ENCODE assay signal across 21 cellular contexts in genomic region chr10:126558881-126559280, GRCh38.
"Had no signal": no experiment of that assay in that cellular context is flagged by ENCODE, and none has a peak within 500 bp of the region (broad histone marks: within the 10 kb centered on the region; RNA-seq: fewer than 3 reads in every experiment).

No MANE protein-coding gene starts in this region.

- H3K4me1 Mint-ChIP-seq: naive thymus-derived CD4-positive, alpha-beta T cell; stimulated activated naive B cell treated with anti-CD40 and anti-IgM and Interleukin-4, amounts not matched to agents 10 μg/mL and 1 μg/mL and 100 μg/mL, for 72 hours; stimulated activated naive CD8-positive, alpha-beta T cell treated with anti-CD3 and anti-CD28 coated beads, Interleukin-15, amount 100 ng/mL, for 72 hours had no signal

- H3K4me2 ChIP-seq: hepatocyte had no signal

- H3K36me3 Mint-ChIP-seq: naive thymus-derived CD4-positive, alpha-beta T cell; stimulated activated naive B cell treated with anti-CD40 and anti-IgM and Interleukin-4, amounts not matched to agents 10 μg/mL and 1 μg/mL and 100 μg/mL, for 72 hours; type B pancreatic cell had no signal

- H3K27me3 Mint-ChIP-seq: stimulated activated naive CD8-positive, alpha-beta T cell treated with anti-CD3 and anti-CD28 coated beads, Interleukin-15, amount 100 ng/mL, for 72 hours had no signal

- H3K4me3 Mint-ChIP-seq: endodermal cell; naive thymus-derived CD4-positive, alpha-beta T cell; nephron progenitor cell; stimulated activated naive B cell treated with anti-CD40 and anti-IgM and Interleukin-4, amounts not matched to agents 10 μg/mL and 1 μg/mL and 100 μg/mL, for 72 hours; stimulated activated naive CD8-positive, alpha-beta T cell treated with anti-CD3 and anti-CD28 coated beads, Interleukin-15, amount 100 ng/mL, for 72 hours; type B pancreatic cell had no signal

- H3K9me3 Mint-ChIP-seq: endodermal cell, nephron progenitor cell, type B pancreatic cell had no signal

- H3K36me3 ChIP-seq: neutrophil had no signal

- H3K4me3 ChIP-seq: hepatocyte, lung, skin epidermis had no signal

- H3K27me3 ChIP-seq: hepatocyte, neutrophil had no signal

- H3K79me2 ChIP-seq: hepatocyte had no signal

- H3K27ac ChIP-seq: hepatocyte, neutrophil, skin epidermis had no signal

- DNase-seq: dermis blood vessel endothelial cell; effector CD4-positive, alpha-beta T cell; foreskin melanocyte; head of caudate nucleus; kidney; left colon; left ventricle myocardium superior; mesenchymal stem cell; naive thymus-derived CD4-positive, alpha-beta T cell; nephron progenitor cell; stimulated activated CD4-positive, alpha-beta T cell treated with anti-CD3 and anti-CD28 coated beads, Interleukin-2, amount 100 ng/mL, for 24 hours; stimulated activated CD4-positive, alpha-beta T cell treated with anti-CD3 and anti-CD28 coated beads, Interleukin-4, amount 100 ng/mL, for 4 hours; stimulated activated naive B cell treated with anti-CD40 and anti-IgM and Interleukin-4, amounts not matched to agents 10 μg/mL and 1 μg/mL and 100 μg/mL, for 72 hours; stimulated activated naive CD8-positive, alpha-beta T cell treated with anti-CD3 and anti-CD28 coated beads, Interleukin-15, amount 100 ng/mL, for 72 hours had no signal

- ATAC-seq: left colon; left ventricle myocardium superior; naive thymus-derived CD4-positive, alpha-beta T cell; sciatic nerve; stimulated activated naive B cell treated with anti-CD40 and anti-IgM and Interleukin-4, amounts not matched to agents 10 μg/mL and 1 μg/mL and 100 μg/mL, for 72 hours; stimulated activated naive CD8-positive, alpha-beta T cell treated with anti-CD3 and anti-CD28 coated beads, Interleukin-15, amount 100 ng/mL, for 72 hours had no signal
